15 cellular contexts compared by ENCODE assay signal in the genomic region with DNA sequence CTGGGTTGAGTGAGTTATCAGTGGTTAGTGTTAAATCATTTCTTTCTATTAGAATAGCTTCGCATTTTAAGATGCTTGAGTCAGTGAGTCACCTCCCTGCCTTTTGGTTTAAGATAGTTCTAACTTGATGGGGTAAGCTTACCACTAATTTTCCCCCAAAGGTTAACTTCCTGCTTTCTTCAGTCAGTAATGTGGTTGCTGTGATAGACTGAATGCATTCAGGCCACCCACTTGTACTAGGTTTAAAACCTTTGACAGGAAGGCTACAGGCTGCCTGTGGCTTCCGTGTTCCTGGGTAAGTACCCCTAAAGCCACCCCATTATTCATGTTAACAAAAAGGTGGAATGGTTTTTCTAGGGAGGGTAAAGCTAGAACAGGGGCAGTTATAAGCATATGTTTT. TPM values are rescaled to one million over a fixed set of nuclear protein-coding genes. Genes with fewer than 3 reads are reported as not detected.
A peak's percentile ranks its signal among the peaks of the same experiment; 100 is the strongest.
DNase-seq lines count a peak whose midpoint lies in the region; ATAC-seq and FAIRE-seq lines count a peak whose summit lies in the region.
"Had no signal": no experiment of that assay in that cellular context is flagged by ENCODE, and none has a peak within 500 bp of the region (broad histone marks: within the 10 kb centered on the region; RNA-seq: fewer than 3 reads in every experiment).

No MANE protein-coding gene starts in this region.

- H3K27me3 Mint-ChIP-seq in T-helper 2 cell treated with Interferon-gamma antibody and Interleukin-4, amounts not matched to agents 5 μg/mL and 100 μg/mL, for 36 hours (ENCODE audit: low read depth): no peaks in the 10 kb centered on the region
- H3K27me3 Mint-ChIP-seq in activated naive CD8-positive, alpha-beta T cell: no peaks in the 10 kb centered on the region

- 65 to 80% (median 69%) methylated on average over 2 of the region's 2 CpGs for whole genome bisulfite sequencing in small intestine, 3 donors

- H3K4me3 ChIP-seq in small intestine (ENCODE audit: low read depth in 1 of 2, low read length in 2 of 2): no peak overlapping the region
- H3K4me3 ChIP-seq: adrenal gland, tibial artery had no signal

- DNase-seq in T-helper 2 cell treated with Interferon-gamma antibody and Interleukin-4, amounts not matched to agents 5 μg/mL and 100 μg/mL, for 36 hours (ENCODE audit: low spot score): peak; percentile 23
- DNase-seq in small intestine: peak; percentile 65
- DNase-seq in G401 (ENCODE audit: low spot score): no peak
- no peak for DNase-seq in activated CD4-positive, CD25-positive, alpha-beta regulatory T cell treated with anti-CD3 and anti-CD28 coated beads, Interleukin-2, amount 50 U/mL, for 72 hours
- DNase-seq in mesenteric fat pad (ENCODE audit: low spot score): no peak
- DNase-seq: adrenal gland, NCI-H510A treated with DMSO at 0.1 percent for 48 hours, tibial artery had no signal

- H3K27me3 ChIP-seq in small intestine (ENCODE audit: control insufficient read depth in 2 of 2, insufficient read depth in 2 of 2, low read length in 2 of 2): no peaks in the 10 kb centered on the region
- H3K27me3 ChIP-seq: adrenal gland, tibial artery had no signal

- FAIRE-seq in small intestine (lab: Jason Lieb, UNC): no peak
- FAIRE-seq: GM18507 had no signal

- peaks cover 26% of the 10 kb centered on the region for H3K36me3 Mint-ChIP-seq in T-helper 2 cell treated with Interferon-gamma antibody and Interleukin-4, amounts not matched to agents 5 μg/mL and 100 μg/mL, for 36 hours (ENCODE audit: low read depth)
- peaks cover 27% of the 10 kb centered on the region for H3K36me3 Mint-ChIP-seq in activated naive CD8-positive, alpha-beta T cell

- in situ Hi-C loops in G401 (cut with HindIII; ENCODE audit: low sequenced_read_pairs): no loop called here

- no peaks in the 10 kb centered on the region for H3K4me1 ChIP-seq in small intestine (ENCODE audit: control insufficient read depth in 2 of 2, insufficient read depth in 1 of 2, low read depth in 1 of 2, low read length in 1 of 2)
- H3K4me1 ChIP-seq: adrenal gland, tibial artery had no signal

- H3K9me3 Mint-ChIP-seq in T-helper 2 cell treated with Interferon-gamma antibody and Interleukin-4, amounts not matched to agents 5 μg/mL and 100 μg/mL, for 36 hours: peaks cover 80% of the 10 kb centered on the region
- peaks cover 20% of the 10 kb centered on the region for H3K9me3 Mint-ChIP-seq in activated naive CD8-positive, alpha-beta T cell (ENCODE audit: low read depth)

- no peaks in the 10 kb centered on the region for H3K36me3 ChIP-seq in KOPT-K1 (ENCODE audit: insufficient read depth, low read length)
- H3K36me3 ChIP-seq in small intestine (ENCODE audit: control insufficient read depth in 2 of 2, insufficient read depth in 2 of 2, low read length in 2 of 2): no peaks in the 10 kb centered on the region
- H3K36me3 ChIP-seq: adrenal gland, tibial artery had no signal

- no peak for ATAC-seq in GM21526 (IDR thresholded peaks at IDR 0.05; ENCODE audit: low FRiP score, unreplicated experiment)
- ATAC-seq: SK-N-SH treated with all-trans-retinoic acid at 6 μM for 48 hours had no signal

- peak overlapping the region; percentile 34 for H3K4me3 Mint-ChIP-seq in T-helper 2 cell treated with Interferon-gamma antibody and Interleukin-4, amounts not matched to agents 5 μg/mL and 100 μg/mL, for 36 hours
- H3K4me3 Mint-ChIP-seq in activated naive CD8-positive, alpha-beta T cell: peak overlapping the region; percentile 71

- H3K27ac ChIP-seq in KOPT-K1 (ENCODE audit: low read depth, low read length, poor library complexity, severe bottlenecking) (peak overlapping the region; percentile 13), small intestine (ENCODE audit: low read depth in 1 of 2, low read length in 1 of 2) (no peak overlapping the region)
- H3K27ac ChIP-seq: adrenal gland, tibial artery had no signal

- peak overlapping the region; percentile 72 for H3K27ac Mint-ChIP-seq in T-helper 2 cell treated with Interferon-gamma antibody and Interleukin-4, amounts not matched to agents 5 μg/mL and 100 μg/mL, for 36 hours
- H3K27ac Mint-ChIP-seq in activated naive CD8-positive, alpha-beta T cell: peak overlapping the region; percentile 90

- peaks cover 60% of the 10 kb centered on the region for H3K9me3 ChIP-seq in KOPT-K1 (ENCODE audit: insufficient read depth, low read length, poor library complexity, severe bottlenecking)
- H3K9me3 ChIP-seq in small intestine (ENCODE audit: control insufficient read depth, low read depth): no peaks in the 10 kb centered on the region

- peaks cover 13% of the 10 kb centered on the region for H3K4me1 Mint-ChIP-seq in T-helper 2 cell treated with Interferon-gamma antibody and Interleukin-4, amounts not matched to agents 5 μg/mL and 100 μg/mL, for 36 hours (ENCODE audit: low read depth)
- H3K4me1 Mint-ChIP-seq in activated naive CD8-positive, alpha-beta T cell (ENCODE audit: low read depth): peaks cover 40% of the 10 kb centered on the region

RNA-seq across cellular contexts. Expression of gene CLEC2A, which starts 25.3 kb away (rescaled TPM):
- not detected for polyA plus RNA-seq in small intestine
- total RNA-seq in G401 (2014; rRNA removed; shearing (Covaris generic)): not detected in 2 replicates
- not detected for total RNA-seq in mesenteric fat pad
- total RNA-seq: adrenal gland, HT-29, myocyte had no signal
- polyA plus RNA-seq: adrenal gland had no signal

RNA-seq across cellular contexts. Expression of gene KLRF2, which starts 25.6 kb away (rescaled TPM):
- polyA plus RNA-seq in small intestine: not detected
- not detected in 2 replicates for total RNA-seq in G401 (2014; rRNA removed; shearing (Covaris generic))
- total RNA-seq in mesenteric fat pad: not detected
- total RNA-seq: adrenal gland, HT-29, myocyte had no signal
- polyA plus RNA-seq: adrenal gland had no signal

RNA-seq across cellular contexts. Expression of gene CLEC2B, which starts 37.7 kb away (rescaled TPM):
- polyA plus RNA-seq in small intestine: 1 to 10 TPM in 2 of 3 donors, under 1 TPM in 1; 0.45 to 7.4 (median 4.6) TPM
- total RNA-seq in G401 (2014; rRNA removed; shearing (Covaris generic)): not detected in 2 replicates
- 17.1 TPM for total RNA-seq in mesenteric fat pad
- total RNA-seq: HT-29 had no signal

Comparison
In these comparisons a context has a peak if more than half of its experiments do, and no peak if none do; other contexts are left out.
1. DNase-seq: peak in T-helper 2 cell treated with Interferon-gamma antibody and Interleukin-4, amounts not matched to agents 5 μg/mL and 100 μg/mL, for 36 hours (single experiment) and small intestine (single experiment); none in G401 (single experiment), activated CD4-positive, CD25-positive, alpha-beta regulatory T cell treated with anti-CD3 and anti-CD28 coated beads, Interleukin-2, amount 50 U/mL, for 72 hours (single experiment) and mesenteric fat pad (single experiment).
2. RNA of gene CLEC2B, which starts 37.7 kb away (total RNA-seq): 17.1 TPM in mesenteric fat pad (single experiment); not detected in G401; every median in the first group is over 10 times any median in the second.